10 cellular contexts compared by ENCODE assay signal in genomic region chr6:24883618-24884017, GRCh38. TPM values are rescaled to one million over a fixed set of nuclear protein-coding genes. Genes with fewer than 3 reads are reported as not detected.
DNase-seq lines count a peak whose midpoint lies in the region; ATAC-seq and TF ChIP-seq lines count a peak whose summit lies in the region.
"Had no signal": no experiment of that assay in that cellular context is flagged by ENCODE, and none has a peak within 500 bp of the region (broad histone marks: within the 10 kb centered on the region; RNA-seq: fewer than 3 reads in every experiment).

No MANE protein-coding gene starts in this region.

- no peak for TF ChIP-seq CTCF in mucosa of descending colon (IDR thresholded peaks at IDR 0.05)

- no peak overlapping the region for H3K27ac ChIP-seq in aorta (ENCODE audit: low read depth in 1 of 2, low read length in 2 of 2)
- H3K27ac ChIP-seq: C4-2B, foreskin keratinocyte had no signal

- no peaks in the 10 kb centered on the region for H3K36me3 ChIP-seq in aorta (ENCODE audit: control insufficient read depth in 1 of 2, insufficient read depth in 2 of 2, low read length in 1 of 2)
- H3K36me3 ChIP-seq in mucosa of descending colon (ENCODE audit: low read depth), result no peaks in the 10 kb centered on the region

- no peaks in the 10 kb centered on the region for H3K27me3 ChIP-seq in aorta (ENCODE audit: control insufficient read depth in 1 of 2, insufficient read depth in 2 of 2, low read length in 1 of 2)
- H3K27me3 ChIP-seq: foreskin keratinocyte had no signal

- WGBS in aorta, 2 donors, result 79 to 86% methylated on average over 5 of the region's 5 CpGs

- intact Hi-C loops in aorta (cut with DNase I), result no loop called here
- intact Hi-C loops in cardiac septum (cut with DNase I), result no loop called here
- intact Hi-C loops in mucosa of descending colon (cut with DNase I, micrococcal nuclease), result no loop called here

- ATAC-seq in HG03108 (IDR thresholded peaks at IDR 0.05; ENCODE audit: unreplicated experiment), result peak; percentile 75
- ATAC-seq in aorta (ENCODE audit: low FRiP score), result no peak
- ATAC-seq in mucosa of descending colon, result no peak
- ATAC-seq: foreskin keratinocyte had no signal

- H3K9me3 ChIP-seq in aorta (ENCODE audit: control insufficient read depth, low read length) (no peaks in the 10 kb centered on the region), mucosa of descending colon (no peaks in the 10 kb centered on the region)

- DNase-seq in activated CD8-positive, alpha-beta memory T cell treated with anti-CD3 and anti-CD28 coated beads, Interleukin-2, amount 50 U/mL, for 4 hours, result peak; percentile 26
- no peak for DNase-seq in activated CD8-positive, alpha-beta memory T cell treated with anti-CD3 and anti-CD28 coated beads for 24 hours
- DNase-seq in activated naive CD4-positive, alpha-beta T cell treated with anti-CD3 and anti-CD28 coated beads, Interleukin-2, amount 50 U/mL, for 16 hours, result peak; percentile 36
- DNase-seq in stimulated activated CD8-positive, alpha-beta memory T cell treated with anti-CD3 and anti-CD28 coated beads, Interleukin-7, amount 100 ng/mL, for 4 hours (ENCODE audit: low read depth in 2 of 2), result peak; percentile 13 to 47
- DNase-seq in aorta (no peak), cardiac septum (ENCODE audit: low spot score) (no peak), mucosa of descending colon (no peak)

- H3K4me3 ChIP-seq in aorta (ENCODE audit: low read length in 2 of 2), result no peak overlapping the region
- H3K4me3 ChIP-seq in mucosa of descending colon, result no peak overlapping the region

- no peaks in the 10 kb centered on the region for H3K4me1 ChIP-seq in aorta (ENCODE audit: control insufficient read depth in 1 of 2, insufficient read depth in 2 of 2, low read length in 2 of 2)
- H3K4me1 ChIP-seq in mucosa of descending colon (ENCODE audit: low read depth), result no peaks in the 10 kb centered on the region
- H3K4me1 ChIP-seq: foreskin keratinocyte had no signal

RNA-seq across cellular contexts. Expression of gene RIPOR2, which starts 52.1 kb away (rescaled TPM):
- total RNA-seq in aorta, result 10 to 100 TPM in 1 of 2 donors, 1 to 10 TPM in 1; 9.7 to 16.1 TPM
- 1 to 10 TPM; 1.1 to 2.5 TPM for polyA plus RNA-seq in aorta
- 11.2 TPM for total RNA-seq in cardiac septum
- 1 to 10 TPM; 2.9 to 4.7 (median 4.1) TPM for total RNA-seq in mucosa of descending colon
- polyA plus RNA-seq: foreskin keratinocyte had no signal

Comparison
In these comparisons a context has a peak if more than half of its experiments do, and no peak if none do; other contexts are left out.
1. DNase-seq: peak in activated CD8-positive, alpha-beta memory T cell treated with anti-CD3 and anti-CD28 coated beads, Interleukin-2, amount 50 U/mL, for 4 hours (single experiment), activated naive CD4-positive, alpha-beta T cell treated with anti-CD3 and anti-CD28 coated beads, Interleukin-2, amount 50 U/mL, for 16 hours (single experiment) and stimulated activated CD8-positive, alpha-beta memory T cell treated with anti-CD3 and anti-CD28 coated beads, Interleukin-7, amount 100 ng/mL, for 4 hours (2 of 2); none in activated CD8-positive, alpha-beta memory T cell treated with anti-CD3 and anti-CD28 coated beads for 24 hours (single experiment), aorta (0 of 2), cardiac septum (single experiment) and mucosa of descending colon (0 of 3).